Comparison of ENCODE assay signal across 2 cellular contexts in the genomic region with DNA sequence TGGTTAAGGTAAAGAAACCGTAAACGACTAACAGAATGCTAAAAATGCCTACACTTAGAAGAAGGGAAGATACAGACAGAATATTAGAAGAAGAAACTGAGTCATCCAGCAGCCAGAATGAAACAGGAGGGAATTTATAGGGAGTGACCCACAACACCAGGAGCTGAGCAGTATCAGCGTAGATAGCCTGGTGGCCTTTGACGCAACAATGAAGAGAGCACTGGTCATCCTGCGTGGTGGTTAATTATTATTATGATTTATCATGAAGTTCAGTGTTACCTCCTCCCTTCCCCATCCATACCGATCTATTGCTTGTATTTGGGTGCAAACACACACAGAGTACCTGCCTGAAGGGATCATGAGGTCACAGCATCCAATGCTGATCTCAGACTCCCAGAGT.
TF ChIP-seq lines count a peak whose summit lies in the region.

No MANE protein-coding gene starts in this region.

TF ChIP-seq in SK-N-SH, 30 proteins besides CTCF, POLR2A, EP300 and RAD21 (continued from another document):
- TF ChIP-seq RFX5 (IDR thresholded peaks at IDR 0.05; ENCODE audit: low read length): no peak
- TF ChIP-seq TCF12 (IDR thresholded peaks at IDR 0.05): no peak
- TF ChIP-seq FOXM1 (IDR thresholded peaks at IDR 0.05; ENCODE audit: low read depth): no peak
- no peak for TF ChIP-seq SIN3A (IDR thresholded peaks at IDR 0.05; ENCODE audit: borderline replicate concordance, low read depth, low read length)
- TF ChIP-seq, protein P1, sequence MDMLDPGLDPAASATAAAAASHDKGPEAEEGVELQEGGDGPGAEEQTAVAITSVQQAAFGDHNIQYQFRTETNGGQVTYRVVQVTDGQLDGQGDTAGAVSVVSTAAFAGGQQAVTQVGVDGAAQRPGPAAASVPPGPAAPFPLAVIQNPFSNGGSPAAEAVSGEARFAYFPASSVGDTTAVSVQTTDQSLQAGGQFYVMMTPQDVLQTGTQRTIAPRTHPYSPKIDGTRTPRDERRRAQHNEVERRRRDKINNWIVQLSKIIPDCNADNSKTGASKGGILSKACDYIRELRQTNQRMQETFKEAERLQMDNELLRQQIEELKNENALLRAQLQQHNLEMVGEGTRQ (IDR thresholded peaks at IDR 0.05; ENCODE audit: borderline replicate concordance, low read depth, low read length): no peak
- TF ChIP-seq TEAD4 (IDR thresholded peaks at IDR 0.05; ENCODE audit: borderline replicate concordance, insufficient read depth): no peak
- no peak for TF ChIP-seq NRF1 (IDR thresholded peaks at IDR 0.05; ENCODE audit: low read depth, low read length)
- TF ChIP-seq SMC3 (IDR thresholded peaks at IDR 0.05; ENCODE audit: low read depth, low read length): no peak
- no peak for TF ChIP-seq CHD2 (IDR thresholded peaks at IDR 0.05; ENCODE audit: low read length, partially characterized antibody)
- TF ChIP-seq MXI1 (IDR thresholded peaks at IDR 0.05; ENCODE audit: low read depth, low read length): no peak
- TF ChIP-seq YY1 (IDR thresholded peaks at IDR 0.05; ENCODE audit: low read depth): no peak
- no peak for TF ChIP-seq TAF1 (IDR thresholded peaks at IDR 0.05; ENCODE audit: borderline replicate concordance, low read depth, low read length)
- no peak for TF ChIP-seq ELF1 (IDR thresholded peaks at IDR 0.05)

TF ChIP-seq in SK-N-SH treated with all-trans-retinoic acid at 6 μM for 48 hours, 23 proteins besides CTCF, POLR2A, EP300 and RAD21 (continued from another document):
- TF ChIP-seq ZNF70 (CRISPR knock-in tag; IDR thresholded peaks at IDR 0.05): no peak
- TF ChIP-seq, protein P2, sequence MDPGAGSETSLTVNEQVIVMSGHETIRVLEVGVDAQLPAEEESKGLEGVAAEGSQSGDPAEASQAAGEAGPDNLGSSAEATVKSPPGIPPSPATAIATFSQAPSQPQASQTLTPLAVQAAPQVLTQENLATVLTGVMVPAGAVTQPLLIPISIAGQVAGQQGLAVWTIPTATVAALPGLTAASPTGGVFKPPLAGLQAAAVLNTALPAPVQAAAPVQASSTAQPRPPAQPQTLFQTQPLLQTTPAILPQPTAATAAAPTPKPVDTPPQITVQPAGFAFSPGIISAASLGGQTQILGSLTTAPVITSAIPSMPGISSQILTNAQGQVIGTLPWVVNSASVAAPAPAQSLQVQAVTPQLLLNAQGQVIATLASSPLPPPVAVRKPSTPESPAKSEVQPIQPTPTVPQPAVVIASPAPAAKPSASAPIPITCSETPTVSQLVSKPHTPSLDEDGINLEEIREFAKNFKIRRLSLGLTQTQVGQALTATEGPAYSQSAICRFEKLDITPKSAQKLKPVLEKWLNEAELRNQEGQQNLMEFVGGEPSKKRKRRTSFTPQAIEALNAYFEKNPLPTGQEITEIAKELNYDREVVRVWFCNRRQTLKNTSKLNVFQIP (CRISPR knock-in tag; IDR thresholded peaks at IDR 0.05; ENCODE audit: borderline replicate concordance, low read depth): no peak
- TF ChIP-seq TCF4 (CRISPR knock-in tag; IDR thresholded peaks at IDR 0.05; ENCODE audit: borderline replicate concordance): no peak
- TF ChIP-seq GLIS3 (CRISPR knock-in tag; IDR thresholded peaks at IDR 0.05): no peak
- TF ChIP-seq PPARA (CRISPR knock-in tag; IDR thresholded peaks at IDR 0.05; ENCODE audit: borderline replicate concordance): no peak
- no peak for TF ChIP-seq RARB (CRISPR knock-in tag; IDR thresholded peaks at IDR 0.05)
- no peak for TF ChIP-seq ZNF565 (CRISPR knock-in tag; conservative IDR thresholded peaks at IDR 0.05; ENCODE audit: low read depth)
- TF ChIP-seq, protein P3, sequence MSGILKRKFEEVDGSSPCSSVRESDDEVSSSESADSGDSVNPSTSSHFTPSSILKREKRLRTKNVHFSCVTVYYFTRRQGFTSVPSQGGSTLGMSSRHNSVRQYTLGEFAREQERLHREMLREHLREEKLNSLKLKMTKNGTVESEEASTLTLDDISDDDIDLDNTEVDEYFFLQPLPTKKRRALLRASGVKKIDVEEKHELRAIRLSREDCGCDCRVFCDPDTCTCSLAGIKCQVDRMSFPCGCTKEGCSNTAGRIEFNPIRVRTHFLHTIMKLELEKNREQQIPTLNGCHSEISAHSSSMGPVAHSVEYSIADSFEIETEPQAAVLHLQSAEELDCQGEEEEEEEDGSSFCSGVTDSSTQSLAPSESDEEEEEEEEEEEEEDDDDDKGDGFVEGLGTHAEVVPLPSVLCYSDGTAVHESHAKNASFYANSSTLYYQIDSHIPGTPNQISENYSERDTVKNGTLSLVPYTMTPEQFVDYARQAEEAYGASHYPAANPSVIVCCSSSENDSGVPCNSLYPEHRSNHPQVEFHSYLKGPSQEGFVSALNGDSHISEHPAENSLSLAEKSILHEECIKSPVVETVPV (CRISPR knock-in tag; IDR thresholded peaks at IDR 0.05): no peak
